15 cellular contexts compared by ENCODE assay signal in the genomic region with DNA sequence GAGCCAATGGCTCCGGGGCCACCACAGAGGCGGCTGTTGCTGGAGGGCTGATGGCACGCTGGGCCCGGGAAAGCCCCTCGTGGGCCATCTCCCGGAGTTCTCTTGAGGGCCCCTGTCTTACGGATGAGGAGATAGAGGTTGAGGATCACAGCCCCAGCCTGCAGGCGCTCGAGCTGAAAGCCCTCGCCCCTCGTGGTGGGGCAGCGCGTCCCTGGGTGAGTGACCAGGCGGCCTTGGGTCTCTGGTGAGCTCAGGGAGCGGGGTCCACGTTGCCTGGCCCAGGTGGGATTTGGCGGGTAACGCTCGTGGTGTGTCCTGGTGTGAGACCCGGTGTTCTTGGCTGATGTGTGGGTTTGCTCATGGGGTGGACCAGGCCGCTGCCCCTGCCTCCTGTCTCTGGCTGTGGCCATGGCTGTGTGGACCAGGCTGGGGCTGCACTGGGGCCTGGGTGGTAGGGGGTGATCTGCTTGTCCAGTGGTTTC. TPM values are rescaled to one million over a fixed set of nuclear protein-coding genes. Genes with fewer than 3 reads are reported as not detected.
DNase-seq lines count a peak whose midpoint lies in the region; ATAC-seq and TF ChIP-seq lines count a peak whose summit lies in the region.
"Had no signal": no experiment of that assay in that cellular context is flagged by ENCODE, and none has a peak within 500 bp of the region (broad histone marks: within the 10 kb centered on the region; RNA-seq: fewer than 3 reads in every experiment).

No MANE protein-coding gene starts in this region.

- no peak for ATAC-seq in heart right ventricle
- no peak for ATAC-seq in Right ventricle myocardium superior (ENCODE audit: poor library complexity)
- no peak for ATAC-seq in HG02970 (IDR thresholded peaks at IDR 0.05; ENCODE audit: low FRiP score, unreplicated experiment)

- H3K27me3 ChIP-seq in heart right ventricle (no peaks in the 10 kb centered on the region), endodermal cell (ENCODE audit: control insufficient read depth, insufficient read depth, low read length, poor library complexity, severe bottlenecking) (no peaks in the 10 kb centered on the region), parathyroid adenoma (ENCODE audit: control insufficient read depth, insufficient read depth, low read length) (no peaks in the 10 kb centered on the region)
- no peaks in the 10 kb centered on the region for H3K27me3 ChIP-seq in effector memory CD4-positive, alpha-beta T cell (replicated peaks; ENCODE audit: control insufficient read depth, insufficient read depth, low read length, poor library complexity, severe bottlenecking)

- no peaks in the 10 kb centered on the region for H3K36me3 ChIP-seq in heart right ventricle
- H3K36me3 ChIP-seq in endodermal cell (ENCODE audit: control insufficient read depth, insufficient read depth, low read length), result no peaks in the 10 kb centered on the region
- no peaks in the 10 kb centered on the region for H3K36me3 ChIP-seq in parathyroid adenoma (ENCODE audit: control insufficient read depth, insufficient read depth, low read length)
- no peaks in the 10 kb centered on the region for H3K36me3 ChIP-seq in urinary bladder (ENCODE audit: insufficient read depth)
- no peaks in the 10 kb centered on the region for H3K36me3 ChIP-seq in effector memory CD4-positive, alpha-beta T cell (ENCODE audit: control insufficient read depth, insufficient read depth, low read length)

- peak overlapping the region; percentile 46 for H3K4me2 ChIP-seq in parathyroid adenoma (ENCODE audit: low read length)
- H3K4me2 ChIP-seq: smooth muscle cell had no signal

- H3K27ac ChIP-seq in heart right ventricle (peak overlapping the region in 8 of 10 donors; percentile 67 to 94 (median 78)), endodermal cell (ENCODE audit: low read depth, low read length) (peak overlapping the region; percentile 44), parathyroid adenoma (peak overlapping the region; percentile 95), urinary bladder (ENCODE audit: low read depth) (peak overlapping the region; percentile 73)
- H3K27ac ChIP-seq in effector memory CD4-positive, alpha-beta T cell (ENCODE audit: insufficient read depth, low read length, poor library complexity, severe bottlenecking), result no peak overlapping the region

- no peak for DNase-seq in heart right ventricle
- no peak for DNase-seq in Right ventricle myocardium superior
- DNase-seq in endodermal cell, result no peak
- no peak for DNase-seq in effector memory CD4-positive, alpha-beta T cell
- no peak for DNase-seq in NCI-H69 (lab: John Stamatoyannopoulos, UW)
- DNase-seq: activated CD4-positive, alpha-beta T cell treated with anti-CD3 and anti-CD28 coated beads for 1 hour; activated T-cell treated with anti-CD3 and anti-CD28 coated beads, Interleukin-2, amount 50 U/mL, for 1 hour; foreskin melanocyte; naive thymus-derived CD4-positive, alpha-beta T cell; NCI-H2107; SW 1271 had no signal

- H3K27me3 Mint-ChIP-seq in endodermal cell (ENCODE audit: insufficient read depth), result no peaks in the 10 kb centered on the region
- H3K27me3 Mint-ChIP-seq: naive thymus-derived CD4-positive, alpha-beta T cell had no signal

- H3K9me3 ChIP-seq in heart right ventricle, result no peaks in the 10 kb centered on the region
- H3K9me3 ChIP-seq in endodermal cell (ENCODE audit: control insufficient read depth, low read length), result no peaks in the 10 kb centered on the region
- no peaks in the 10 kb centered on the region for H3K9me3 ChIP-seq in parathyroid adenoma (ENCODE audit: control insufficient read depth, low read length)
- H3K9me3 ChIP-seq in effector memory CD4-positive, alpha-beta T cell (ENCODE audit: control insufficient read depth, low read length), result no peaks in the 10 kb centered on the region

- H3K9ac ChIP-seq in endodermal cell (ENCODE audit: extremely low read depth, low read length, poor library complexity, severe bottlenecking) (no peak overlapping the region), parathyroid adenoma (no peak overlapping the region)

- TF ChIP-seq CTCF in heart right ventricle (IDR thresholded peaks at IDR 0.05) (no peak), endodermal cell (conservative IDR thresholded peaks at IDR 0.05) (no peak), parathyroid adenoma (IDR thresholded peaks at IDR 0.05) (no peak)

- no peaks in the 10 kb centered on the region for H3K36me3 Mint-ChIP-seq in endodermal cell (ENCODE audit: low read depth)
- H3K36me3 Mint-ChIP-seq: naive thymus-derived CD4-positive, alpha-beta T cell had no signal

- H3K4me1 ChIP-seq in heart right ventricle (peaks cover 57 to 91% (median 82%) of the 10 kb centered on the region in 9 donors), endodermal cell (ENCODE audit: control insufficient read depth, insufficient read depth, low read length) (peaks cover 5% of the 10 kb centered on the region), parathyroid adenoma (peaks cover 61% of the 10 kb centered on the region), urinary bladder (ENCODE audit: insufficient read depth) (no peaks in the 10 kb centered on the region)
- peaks cover 4% of the 10 kb centered on the region for H3K4me1 ChIP-seq in effector memory CD4-positive, alpha-beta T cell (ENCODE audit: control insufficient read depth, insufficient read depth, low read length, poor library complexity, severe bottlenecking)

- no peak overlapping the region for H2AFZ ChIP-seq in parathyroid adenoma

- no peaks in the 10 kb centered on the region for H3K9me3 Mint-ChIP-seq in endodermal cell
- H3K9me3 Mint-ChIP-seq: naive thymus-derived CD4-positive, alpha-beta T cell had no signal

- whole genome bisulfite sequencing in heart right ventricle, 2 donors, result 86% methylated on average over 21 of the region's 21 CpGs
- WGBS in endodermal cell (ENCODE audit: insufficient coverage in 1 of 2, insufficient read length in 1 of 2), 2 experiments, result 93 to 94% methylated on average over 11 to 21 of the region's 21 CpGs
- 87% methylated on average over 21 of the region's 21 CpGs for WGBS in urinary bladder

- H3K27ac Mint-ChIP-seq in endodermal cell, result peak overlapping the region; percentile 65
- H3K27ac Mint-ChIP-seq: naive thymus-derived CD4-positive, alpha-beta T cell had no signal

- no peak overlapping the region for H3K4me3 Mint-ChIP-seq in endodermal cell
- H3K4me3 Mint-ChIP-seq: naive thymus-derived CD4-positive, alpha-beta T cell had no signal

- H3K4me1 Mint-ChIP-seq in endodermal cell, result no peaks in the 10 kb centered on the region

- H3K4me3 ChIP-seq in heart right ventricle (no peak overlapping the region), endodermal cell (ENCODE audit: low read length) (no peak overlapping the region), parathyroid adenoma (ENCODE audit: low read depth, low read length) (no peak overlapping the region), urinary bladder (ENCODE audit: low read depth, low read length) (no peak overlapping the region)
- H3K4me3 ChIP-seq in effector memory CD4-positive, alpha-beta T cell (ENCODE audit: insufficient read depth, low read depth, low read length, poor library complexity, severe bottlenecking), result no peak overlapping the region
- H3K4me3 ChIP-seq: smooth muscle cell had no signal

- H3K79me2 ChIP-seq in parathyroid adenoma, result peaks cover 42% of the 10 kb centered on the region

- intact Hi-C loops in heart right ventricle (cut with DNase I) (loop anchor here in 4 of 10 donors (5.0 kb wide), 3 partner anchors 33 to 67 kb away; no protein-coding TSS in a partner anchor), Right ventricle myocardium superior (cut with DNase I) (no loop called here)

RNA-seq across cellular contexts. Expression of a gene that starts 38.9 kb away (rescaled TPM):
- total RNA-seq in heart right ventricle (10 to 100 TPM; 38.4 to 92.3 (median 43.6) TPM), Right ventricle myocardium superior (89.0 TPM), endodermal cell (10 to 100 TPM; 58.3 to 70.6 TPM), urinary bladder (19.7 TPM)
- polyA plus RNA-seq in heart right ventricle (10 to 100 TPM; 22.6 to 39.1 TPM), urinary bladder (70.6 TPM)
- 37.4 TPM for polyA plus RNA-seq in endodermal cell (2013, experiment 1 of 2)
- 33.9 TPM for polyA plus RNA-seq in endodermal cell (2013, experiment 2 of 2)
